6 cellular contexts compared by ENCODE assay signal in the genomic region with DNA sequence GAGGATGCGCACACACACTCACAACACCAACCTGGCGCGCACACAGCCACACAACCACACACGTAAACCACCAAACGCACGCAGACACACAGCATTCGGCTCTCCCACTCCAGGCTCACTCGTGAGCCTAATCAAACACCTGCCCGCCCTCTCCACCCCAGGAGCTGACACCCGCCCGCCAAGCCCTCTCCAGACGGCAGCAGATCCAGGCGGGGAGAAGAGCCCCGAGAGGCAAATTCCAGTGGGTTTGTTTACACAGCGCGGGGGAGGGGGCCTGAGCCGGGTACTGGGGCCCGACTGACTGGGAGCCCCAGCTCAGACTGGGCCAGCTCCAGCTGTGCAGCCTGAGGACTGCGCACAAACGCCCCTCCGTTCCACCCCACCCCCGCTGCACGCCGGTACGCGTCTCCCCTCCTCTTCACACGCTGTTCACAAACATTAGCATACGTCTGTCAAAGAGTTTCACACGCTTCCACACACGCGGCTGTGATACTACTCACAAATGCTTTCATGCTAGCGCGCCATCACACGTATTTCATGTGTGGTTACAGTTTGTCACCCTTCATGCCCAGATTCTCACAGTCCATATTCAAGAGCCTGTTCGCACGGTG. TPM values are rescaled to one million over a fixed set of nuclear protein-coding genes. Genes with fewer than 3 reads are reported as not detected.
DNase-seq lines count a peak whose midpoint lies in the region; ATAC-seq and TF ChIP-seq lines count a peak whose summit lies in the region.

No MANE protein-coding gene starts in this region.

- TF ChIP-seq EP300 in stomach (IDR thresholded peaks at IDR 0.05), result no peak

- WGBS in stomach, 5 donors, result 3 to 7% (median 6%) methylated on average over 24 to 36 of the region's 36 CpGs

- peaks cover 47 to 80% (median 75%) of the 10 kb centered on the region in 4 donors for H3K4me1 ChIP-seq in stomach

- H3K27ac ChIP-seq in stomach, result peak overlapping the region; percentile 93 to 100 (median 98)

- ATAC-seq in HG03095 (IDR thresholded peaks at IDR 0.05; ENCODE audit: unreplicated experiment), result no peak

- intact Hi-C loops in stomach (cut with DNase I; ENCODE audit: low total_unique reads), result no loop called here

- DNase-seq in NCI-H1694 (lab: John Stamatoyannopoulos, UW) (peak; percentile 83), iPS-NIHi7 (ENCODE audit: extremely low spot score) (peak; percentile 43), stomach (peak; percentile 63)
- peak; percentile 40 for DNase-seq in activated naive CD4-positive, alpha-beta T cell treated with Interleukin-2 at 50 U/mL for 16 hours
- no peak for DNase-seq in effector CD8-positive, alpha-beta T cell (lab: John Stamatoyannopoulos, UW)

- peaks cover 0 to 37% (median 9%) of the 10 kb centered on the region in 3 donors for H3K27me3 ChIP-seq in stomach

- peaks cover 5 to 9% (median 6%) of the 10 kb centered on the region in 4 donors for H3K36me3 ChIP-seq in stomach

- peak overlapping the region; percentile 73 to 78 (median 74) for H3K4me3 ChIP-seq in stomach

- H3K9me3 ChIP-seq in stomach, result no peaks in the 10 kb centered on the region

- no peak for TF ChIP-seq POLR2A in stomach (IDR thresholded peaks at IDR 0.05)

- TF ChIP-seq CTCF in stomach (IDR thresholded peaks at IDR 0.05), result no peak

RNA-seq across cellular contexts. Expression of gene EFNA1, which starts 1.1 kb away (rescaled TPM):
- 10 to 100 TPM; 12.2 to 75.3 (median 36.0) TPM for total RNA-seq in stomach
- 10 to 100 TPM; 31.3 to 65.8 (median 47.7) TPM for polyA plus RNA-seq in stomach

RNA-seq across cellular contexts. Expression of gene SLC50A1, which starts 9.1 kb away (rescaled TPM):
- total RNA-seq in stomach, result 100 to 1,000 TPM in 1 of 5 donors, 10 to 100 TPM in 3, 1 to 10 TPM in 1; 4.5 to 114 (median 22.5) TPM
- 10 to 100 TPM; 39.7 to 48.3 (median 40.2) TPM for polyA plus RNA-seq in stomach

RNA-seq across cellular contexts. Expression of gene DPM3, which starts 13.7 kb away (rescaled TPM):
- 10 to 100 TPM in 4 of 5 donors, not detected in 1; 13.3 to 51.3 (median 38.3) TPM for total RNA-seq in stomach
- 100 to 1,000 TPM; 192 to 301 (median 220) TPM for polyA plus RNA-seq in stomach

RNA-seq across cellular contexts. Expression of gene KRTCAP2, which starts 46.5 kb away (rescaled TPM):
- 100 to 1,000 TPM in 3 of 5 donors, 10 to 100 TPM in 2; 60.8 to 238 (median 133) TPM for total RNA-seq in stomach
- 100 to 1,000 TPM; 183 to 399 (median 242) TPM for polyA plus RNA-seq in stomach

RNA-seq across cellular contexts. Expression of gene TRIM46, which starts 47.0 kb away (rescaled TPM):
- total RNA-seq in stomach, result 10 to 100 TPM in 1 of 5 donors, 1 to 10 TPM in 1, under 1 TPM in 1, not detected in 2; 0.73 to 16.9 (median 5.4) TPM
- under 1 TPM; 0.58 to 0.68 (median 0.61) TPM for polyA plus RNA-seq in stomach
